ENCODE assay signal across 8 cellular contexts in the genomic region with DNA sequence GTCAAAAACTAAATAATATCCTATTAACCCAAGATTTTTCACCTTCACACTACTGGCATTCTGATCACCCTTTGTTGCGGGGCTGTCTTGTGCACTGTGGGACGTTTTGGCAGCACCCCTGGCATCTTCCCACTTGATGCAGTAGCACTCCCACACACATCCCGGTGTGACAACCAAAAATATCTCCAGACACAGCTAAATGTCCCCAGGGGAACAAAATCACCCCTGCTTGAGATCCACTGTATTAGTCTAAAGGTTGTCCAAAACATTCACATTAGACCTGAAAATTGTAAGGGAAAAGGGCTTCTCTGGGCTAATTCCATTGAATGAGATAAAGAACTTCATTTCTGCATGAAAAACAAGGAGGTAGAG. TPM values are rescaled to one million over a fixed set of nuclear protein-coding genes. Genes with fewer than 3 reads are reported as not detected.
DNase-seq lines count a peak whose midpoint lies in the region; ATAC-seq and TF ChIP-seq lines count a peak whose summit lies in the region.

No MANE protein-coding gene starts in this region.

- peaks cover 6 to 10% (median 8%) of the 10 kb centered on the region in 3 donors for H3K4me1 Mint-ChIP-seq in IgD-negative memory B cell
- peaks cover 12% of the 10 kb centered on the region for H3K4me1 Mint-ChIP-seq in mesothelial cell of epicardium

- TF ChIP-seq POLR2A in body of pancreas (IDR thresholded peaks at IDR 0.05), result no peak

- H3K9me3 Mint-ChIP-seq in IgD-negative memory B cell (no peaks in the 10 kb centered on the region), mesothelial cell of epicardium (peaks cover 3% of the 10 kb centered on the region)

- H3K9me3 ChIP-seq in body of pancreas, result no peaks in the 10 kb centered on the region

- peak; percentile 55 for TF ChIP-seq CTCF in 22Rv1 (IDR thresholded peaks at IDR 0.05)
- TF ChIP-seq CTCF in body of pancreas (IDR thresholded peaks at IDR 0.05), result no peak
- TF ChIP-seq CTCF in mesothelial cell of epicardium (IDR thresholded peaks at IDR 0.05; ENCODE audit: unreplicated experiment), result peak; percentile 19

- peak; percentile 24 for ATAC-seq in body of pancreas

- H3K4me3 Mint-ChIP-seq in IgD-negative memory B cell (peak overlapping the region in 2 of 4 donors; percentile 22 to 63), mesothelial cell of epicardium (no peak overlapping the region)

- H3K27ac ChIP-seq in 22Rv1 (no peak overlapping the region), body of pancreas (no peak overlapping the region)

- no peaks in the 10 kb centered on the region for H3K36me3 ChIP-seq in body of pancreas (replicated peaks in 1 of 2; ENCODE audit: insufficient read depth in 1 of 2, low read depth in 2 of 2)

- H3K27ac Mint-ChIP-seq in IgD-negative memory B cell (peak overlapping the region in 2 of 3 donors; percentile 78 to 84), mesothelial cell of epicardium (no peak overlapping the region)

- DNase-seq in body of pancreas, result no peak
- no peak for DNase-seq in mesothelial cell of epicardium (ENCODE audit: low spot score in 2 of 2, unreplicated experiment in 2 of 2)
- no peak for DNase-seq in D341Med (ENCODE audit: low spot score)
- no peak for DNase-seq in SHP77 treated with DMSO at 0.1 percent for 48 hours (lab: John Stamatoyannopoulos, UW)
- no peak for DNase-seq in stimulated activated CD4-positive, alpha-beta T cell treated with anti-CD3 and anti-CD28 coated beads, Interleukin-4, amount 100 ng/mL, for 4 hours
- DNase-seq in NCI-H146 (lab: John Stamatoyannopoulos, UW), result no peak

- H3K27me3 ChIP-seq in body of pancreas, result peaks cover 0 to 14% of the 10 kb centered on the region in 2 donors

- H3K36me3 Mint-ChIP-seq in IgD-negative memory B cell (peaks cover 1% of the 10 kb centered on the region), mesothelial cell of epicardium (no peaks in the 10 kb centered on the region)

- intact Hi-C loops in body of pancreas (cut with DNase I), result no loop called here

- 17 to 24% methylated on average over 3 of the region's 3 CpGs for WGBS in body of pancreas, 2 donors

- no peak overlapping the region for H3K4me3 ChIP-seq in body of pancreas

- H3K27me3 Mint-ChIP-seq in IgD-negative memory B cell (no peaks in the 10 kb centered on the region), mesothelial cell of epicardium (ENCODE audit: low read depth) (no peaks in the 10 kb centered on the region)

- peaks cover 9% of the 10 kb centered on the region for H3K4me1 ChIP-seq in body of pancreas

RNA-seq across cellular contexts. Expression of a gene that starts 37.8 kb away (rescaled TPM):
- polyA plus RNA-seq in IgD-negative memory B cell, result 102 TPM
- total RNA-seq in body of pancreas (1 to 10 TPM; 5.3 to 7.0 TPM), mesothelial cell of epicardium (80.1 to 84.5 TPM (median 81.8 TPM) in 3 replicates)

RNA-seq across cellular contexts. Expression of a gene that starts 48.4 kb away (rescaled TPM):
- polyA plus RNA-seq in IgD-negative memory B cell, result 52.9 TPM
- total RNA-seq in body of pancreas (1 to 10 TPM; 9.2 to 9.3 TPM), mesothelial cell of epicardium (50.2 to 56.6 TPM (median 56.2 TPM) in 3 replicates)

Comparison
In these comparisons a context has a peak if more than half of its experiments do, and no peak if none do; other contexts are left out.
1. CTCF ChIP-seq: peak in 22Rv1 (single experiment) and mesothelial cell of epicardium (single experiment); none in body of pancreas (0 of 7).
2. RNA of a gene that starts 37.8 kb away (total RNA-seq): 80.1 to 84.5 TPM in mesothelial cell of epicardium; 5.3 to 7.0 TPM in body of pancreas; every median in the first group is over 10 times any median in the second.